In the genomic region with DNA sequence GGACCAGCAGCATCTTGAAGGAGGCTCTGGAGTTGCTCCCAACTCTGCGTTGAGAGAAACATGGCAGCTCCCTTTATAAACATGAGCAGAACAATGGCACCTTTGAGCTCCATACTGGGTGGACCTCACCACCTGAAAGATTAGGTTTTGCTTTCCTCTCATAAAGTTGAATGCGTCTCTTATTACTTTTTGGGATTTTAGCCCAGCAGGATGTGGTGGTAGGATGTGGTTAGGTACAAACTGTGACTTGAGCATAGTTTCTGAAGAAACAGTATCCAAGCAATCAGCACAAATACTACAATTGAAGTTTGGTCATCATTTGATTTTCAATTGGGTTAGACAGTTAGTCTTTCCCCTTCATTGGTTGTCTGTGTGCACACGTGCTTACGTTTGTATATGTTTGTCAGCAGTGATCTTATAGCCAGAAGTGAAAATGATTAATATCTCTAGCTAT, we compare ENCODE assay signal across 1 cellular context.
TF ChIP-seq lines count a peak whose summit lies in the region.

A gene with protein sequence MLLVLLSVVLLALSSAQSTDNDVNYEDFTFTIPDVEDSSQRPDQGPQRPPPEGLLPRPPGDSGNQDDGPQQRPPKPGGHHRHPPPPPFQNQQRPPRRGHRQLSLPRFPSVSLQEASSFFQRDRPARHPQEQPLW (minus strand): TSS at position 51 of the 454 bp plus-strand sequence. CDS start 38 bp downstream, at position 13.

TF ChIP-seq in GM23338, 12 proteins besides CTCF, POLR2A, EP300 and RAD21:
- TF ChIP-seq, protein P1, sequence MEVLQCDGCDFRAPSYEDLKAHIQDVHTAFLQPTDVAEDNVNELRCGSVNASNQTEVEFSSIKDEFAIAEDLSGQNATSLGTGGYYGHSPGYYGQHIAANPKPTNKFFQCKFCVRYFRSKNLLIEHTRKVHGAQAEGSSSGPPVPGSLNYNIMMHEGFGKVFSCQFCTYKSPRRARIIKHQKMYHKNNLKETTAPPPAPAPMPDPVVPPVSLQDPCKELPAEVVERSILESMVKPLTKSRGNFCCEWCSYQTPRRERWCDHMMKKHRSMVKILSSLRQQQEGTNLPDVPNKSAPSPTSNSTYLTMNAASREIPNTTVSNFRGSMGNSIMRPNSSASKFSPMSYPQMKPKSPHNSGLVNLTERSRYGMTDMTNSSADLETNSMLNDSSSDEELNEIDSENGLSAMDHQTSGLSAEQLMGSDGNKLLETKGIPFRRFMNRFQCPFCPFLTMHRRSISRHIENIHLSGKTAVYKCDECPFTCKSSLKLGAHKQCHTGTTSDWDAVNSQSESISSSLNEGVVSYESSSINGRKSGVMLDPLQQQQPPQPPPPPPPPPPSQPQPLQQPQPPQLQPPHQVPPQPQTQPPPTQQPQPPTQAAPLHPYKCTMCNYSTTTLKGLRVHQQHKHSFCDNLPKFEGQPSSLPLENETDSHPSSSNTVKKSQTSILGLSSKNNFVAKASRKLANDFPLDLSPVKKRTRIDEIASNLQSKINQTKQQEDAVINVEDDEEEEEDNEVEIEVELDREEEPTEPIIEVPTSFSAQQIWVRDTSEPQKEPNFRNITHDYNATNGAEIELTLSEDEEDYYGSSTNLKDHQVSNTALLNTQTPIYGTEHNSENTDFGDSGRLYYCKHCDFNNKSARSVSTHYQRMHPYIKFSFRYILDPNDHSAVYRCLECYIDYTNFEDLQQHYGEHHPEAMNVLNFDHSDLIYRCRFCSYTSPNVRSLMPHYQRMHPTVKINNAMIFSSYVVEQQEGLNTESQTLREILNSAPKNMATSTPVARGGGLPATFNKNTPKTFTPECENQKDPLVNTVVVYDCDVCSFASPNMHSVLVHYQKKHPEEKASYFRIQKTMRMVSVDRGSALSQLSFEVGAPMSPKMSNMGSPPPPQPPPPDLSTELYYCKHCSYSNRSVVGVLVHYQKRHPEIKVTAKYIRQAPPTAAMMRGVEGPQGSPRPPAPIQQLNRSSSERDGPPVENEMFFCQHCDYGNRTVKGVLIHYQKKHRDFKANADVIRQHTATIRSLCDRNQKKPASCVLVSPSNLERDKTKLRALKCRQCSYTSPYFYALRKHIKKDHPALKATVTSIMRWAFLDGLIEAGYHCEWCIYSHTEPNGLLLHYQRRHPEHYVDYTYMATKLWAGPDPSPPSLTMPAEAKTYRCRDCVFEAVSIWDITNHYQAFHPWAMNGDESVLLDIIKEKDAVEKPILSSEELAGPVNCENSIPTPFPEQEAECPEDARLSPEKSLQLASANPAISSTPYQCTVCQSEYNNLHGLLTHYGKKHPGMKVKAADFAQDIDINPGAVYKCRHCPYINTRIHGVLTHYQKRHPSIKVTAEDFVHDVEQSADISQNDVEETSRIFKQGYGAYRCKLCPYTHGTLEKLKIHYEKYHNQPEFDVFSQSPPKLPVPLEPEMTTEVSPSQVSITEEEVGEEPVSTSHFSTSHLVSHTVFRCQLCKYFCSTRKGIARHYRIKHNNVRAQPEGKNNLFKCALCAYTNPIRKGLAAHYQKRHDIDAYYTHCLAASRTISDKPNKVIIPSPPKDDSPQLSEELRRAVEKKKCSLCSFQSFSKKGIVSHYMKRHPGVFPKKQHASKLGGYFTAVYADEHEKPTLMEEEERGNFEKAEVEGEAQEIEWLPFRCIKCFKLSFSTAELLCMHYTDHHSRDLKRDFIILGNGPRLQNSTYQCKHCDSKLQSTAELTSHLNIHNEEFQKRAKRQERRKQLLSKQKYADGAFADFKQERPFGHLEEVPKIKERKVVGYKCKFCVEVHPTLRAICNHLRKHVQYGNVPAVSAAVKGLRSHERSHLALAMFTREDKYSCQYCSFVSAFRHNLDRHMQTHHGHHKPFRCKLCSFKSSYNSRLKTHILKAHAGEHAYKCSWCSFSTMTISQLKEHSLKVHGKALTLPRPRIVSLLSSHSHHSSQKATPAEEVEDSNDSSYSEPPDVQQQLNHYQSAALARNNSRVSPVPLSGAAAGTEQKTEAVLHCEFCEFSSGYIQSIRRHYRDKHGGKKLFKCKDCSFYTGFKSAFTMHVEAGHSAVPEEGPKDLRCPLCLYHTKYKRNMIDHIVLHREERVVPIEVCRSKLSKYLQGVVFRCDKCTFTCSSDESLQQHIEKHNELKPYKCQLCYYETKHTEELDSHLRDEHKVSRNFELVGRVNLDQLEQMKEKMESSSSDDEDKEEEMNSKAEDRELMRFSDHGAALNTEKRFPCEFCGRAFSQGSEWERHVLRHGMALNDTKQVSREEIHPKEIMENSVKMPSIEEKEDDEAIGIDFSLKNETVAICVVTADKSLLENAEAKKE (CRISPR knock-in tag; IDR thresholded peaks at IDR 0.05), result no peak
- TF ChIP-seq POLR2AphosphoS5 (IDR thresholded peaks at IDR 0.05; ENCODE audit: low read depth) (no peak), ZNF114 (CRISPR knock-in tag; IDR thresholded peaks at IDR 0.05) (no peak), STAT1 (IDR thresholded peaks at IDR 0.05; ENCODE audit: unreplicated experiment) (no peak), REST (IDR thresholded peaks at IDR 0.05; ENCODE audit: unreplicated experiment) (no peak), ETS1 (IDR thresholded peaks at IDR 0.05) (no peak), JUNB (IDR thresholded peaks at IDR 0.05; ENCODE audit: unreplicated experiment) (no peak), EZH2phosphoT487 (IDR thresholded peaks at IDR 0.05; ENCODE audit: unreplicated experiment) (no peak), NANOG (IDR thresholded peaks at IDR 0.05; ENCODE audit: borderline replicate concordance) (no peak), CREB1 (CRISPR knock-in tag; IDR thresholded peaks at IDR 0.05; ENCODE audit: low read depth) (no peak), EZH2 (IDR thresholded peaks at IDR 0.05; ENCODE audit: low read depth, unreplicated experiment) (no peak), ZNF331 (CRISPR knock-in tag; IDR thresholded peaks at IDR 0.05; ENCODE audit: low read depth) (no peak)
TF ChIP-seq in GM23338: peak in this region for 0.
